Comparison of ENCODE assay signal across 8 cellular contexts in the genomic region with DNA sequence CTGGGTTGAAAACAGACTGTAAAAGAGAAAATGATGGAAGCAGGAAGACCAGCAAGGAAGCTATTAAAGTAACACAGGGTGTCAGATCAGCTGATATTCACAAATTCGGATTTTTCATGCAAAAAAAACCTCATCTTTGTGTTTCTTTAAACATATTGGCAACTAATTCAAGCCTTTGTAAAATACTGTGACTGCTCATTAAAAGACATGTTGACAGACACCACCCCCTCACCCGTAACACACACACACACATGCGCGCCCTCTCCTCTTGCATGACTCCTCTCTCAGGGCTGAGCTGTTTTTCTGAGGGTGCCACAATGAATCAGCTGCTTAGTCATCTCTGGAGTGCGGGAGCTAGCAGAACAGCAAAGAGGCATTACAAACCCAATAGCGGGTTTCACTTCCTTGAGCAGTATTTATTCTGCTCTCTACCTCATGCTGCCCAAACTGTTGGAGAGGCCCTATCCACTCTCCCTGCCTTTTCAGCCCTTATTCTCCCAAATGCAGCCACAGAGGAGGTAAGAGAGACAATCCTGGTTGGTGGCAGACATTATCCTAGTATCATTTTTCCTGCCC. TPM values are rescaled to one million over a fixed set of nuclear protein-coding genes. Genes with fewer than 3 reads are reported as not detected.
DNase-seq lines count a peak whose midpoint lies in the region; ATAC-seq and TF ChIP-seq lines count a peak whose summit lies in the region.

No MANE protein-coding gene starts in this region.

- no peak for TF ChIP-seq CTCF in CD8-positive, alpha-beta T cell (IDR thresholded peaks at IDR 0.05)
- TF ChIP-seq CTCF in GM20000 (IDR thresholded peaks at IDR 0.05; ENCODE audit: extremely low read depth, missing control alignments): no peak

- peaks cover 41% of the 10 kb centered on the region for H3K4me1 Mint-ChIP-seq in CD8-positive, alpha-beta T cell (ENCODE audit: low read depth)

- POLR2A ChIA-PET in CD8-positive, alpha-beta T cell (lab: Charles Lee): interaction anchor here (0.8 to 1.8 kb wide), 2 partner anchors 12 to 302 kb away, joined by 3 to 4 read pairs; no protein-coding TSS in a partner anchor

- intact Hi-C loops in CD8-positive, alpha-beta T cell (cut with DNase I, micrococcal nuclease): loop anchor here in 1 of 2 experiments (2.0 kb wide), 1 partner anchor 16 kb away; no protein-coding TSS in a partner anchor

- H3K27me3 Mint-ChIP-seq in CD8-positive, alpha-beta T cell (ENCODE audit: low read depth): peaks cover 3% of the 10 kb centered on the region

- H3K4me3 Mint-ChIP-seq in CD8-positive, alpha-beta T cell: peak overlapping the region; percentile 27

- peak overlapping the region; percentile 62 for H3K27ac Mint-ChIP-seq in CD8-positive, alpha-beta T cell

- no peak overlapping the region for H3K4me3 ChIP-seq in CD8-positive, alpha-beta T cell (ENCODE audit: low read depth, low read length)

- no peaks in the 10 kb centered on the region for H3K9me3 Mint-ChIP-seq in CD8-positive, alpha-beta T cell

- H3K36me3 Mint-ChIP-seq in CD8-positive, alpha-beta T cell: no peaks in the 10 kb centered on the region

- H3K9me3 ChIP-seq in CD8-positive, alpha-beta T cell (ENCODE audit: low read length): no peaks in the 10 kb centered on the region

- DNase-seq in CD8-positive, alpha-beta T cell: peak; percentile 21 to 79 (median 68)
- DNase-seq in GM20000 (ENCODE audit: low spot score): peak; percentile 80
- peak; percentile 89 for DNase-seq in RPMI8226
- peak; percentile 47 to 73 for DNase-seq in activated T-helper 1 cell treated with anti-CD3 and anti-CD28 coated beads, Interleukin-2, amount 50 U/mL, for 16 hours (ENCODE audit: low read depth in 1 of 2, low spot score in 1 of 2)
- DNase-seq in germinal center (ENCODE audit: low spot score): peak; percentile 54
- DNase-seq in retina: peak; percentile 44
- no peak for DNase-seq in NCI-H446 (lab: John Stamatoyannopoulos, UW)

- H3K27me3 ChIP-seq in CD8-positive, alpha-beta T cell (ENCODE audit: insufficient read depth, low read length): no peaks in the 10 kb centered on the region

- no peaks in the 10 kb centered on the region for H3K36me3 ChIP-seq in CD8-positive, alpha-beta T cell (ENCODE audit: insufficient read depth, low read length)

- H3K27ac ChIP-seq in CD8-positive, alpha-beta T cell (ENCODE audit: low read depth, low read length): no peak overlapping the region

- CTCF ChIA-PET in CD8-positive, alpha-beta T cell (lab: Charles Lee): interaction anchor here (0.7 kb wide), 1 partner anchor 58 kb away, joined by 3 read pairs; no protein-coding TSS in a partner anchor

- ATAC-seq in CD8-positive, alpha-beta T cell: peak; percentile 86
- ATAC-seq in HG03571 (IDR thresholded peaks at IDR 0.05; ENCODE audit: unreplicated experiment): peak; percentile 99

- peaks cover 18% of the 10 kb centered on the region for H3K4me1 ChIP-seq in CD8-positive, alpha-beta T cell (ENCODE audit: insufficient read depth, low read length)

RNA-seq across cellular contexts. Expression of gene CCDC80, which starts 35.8 kb away (rescaled TPM):
- total RNA-seq in CD8-positive, alpha-beta T cell: not detected

Comparison
In these comparisons a context has a peak if more than half of its experiments do, and no peak if none do; other contexts are left out.
1. DNase-seq: peak in CD8-positive, alpha-beta T cell (7 of 7), GM20000 (single experiment), RPMI8226 (single experiment), activated T-helper 1 cell treated with anti-CD3 and anti-CD28 coated beads, Interleukin-2, amount 50 U/mL, for 16 hours (2 of 2), germinal center (single experiment) and retina (single experiment); none in NCI-H446 (0 of 2).